12 cellular contexts compared by ENCODE assay signal in genomic region chr10:77909755-77910375, GRCh38. TPM values are rescaled to one million over a fixed set of nuclear protein-coding genes. Genes with fewer than 3 reads are reported as not detected.
DNase-seq lines count a peak whose midpoint lies in the region; ATAC-seq and TF ChIP-seq lines count a peak whose summit lies in the region.
"Had no signal": no experiment of that assay in that cellular context is flagged by ENCODE, and none has a peak within 500 bp of the region (broad histone marks: within the 10 kb centered on the region; RNA-seq: fewer than 3 reads in every experiment).

No MANE protein-coding gene starts in this region.

- H3K27ac ChIP-seq in Peyer's patch (peak overlapping the region in 3 of 4 donors; percentile 66 to 72 (median 72)), esophagus muscularis mucosa (replicated peaks in 1 of 4) (peak overlapping the region in 3 of 4 donors; percentile 9 to 28 (median 23)), osteoblast (ENCODE audit: low read depth, low read length) (peak overlapping the region; percentile 69), suprapubic skin (no peak overlapping the region)
- H3K27ac ChIP-seq: epithelial cell of prostate, SJSA1 had no signal

- WGBS in esophagus muscularis mucosa: 59% methylated on average over 10 of the region's 10 CpGs
- WGBS in suprapubic skin: 50% methylated on average over 10 of the region's 10 CpGs

- TF ChIP-seq EP300 in esophagus muscularis mucosa (IDR thresholded peaks at IDR 0.05): no peak
- no peak for TF ChIP-seq EP300 in suprapubic skin (IDR thresholded peaks at IDR 0.05)

- no peaks in the 10 kb centered on the region for H3K27me3 ChIP-seq in Peyer's patch
- no peaks in the 10 kb centered on the region for H3K27me3 ChIP-seq in esophagus muscularis mucosa
- no peaks in the 10 kb centered on the region for H3K27me3 ChIP-seq in osteoblast (ENCODE audit: insufficient read depth, low read length)
- no peaks in the 10 kb centered on the region for H3K27me3 ChIP-seq in suprapubic skin
- H3K27me3 ChIP-seq: SJSA1 had no signal

- peak overlapping the region; percentile 61 for H3K27ac Mint-ChIP-seq in Calu3 (ENCODE audit: unreplicated experiment)

- no peak overlapping the region for H3K4me3 ChIP-seq in Peyer's patch
- no peak overlapping the region for H3K4me3 ChIP-seq in esophagus muscularis mucosa
- no peak overlapping the region for H3K4me3 ChIP-seq in osteoblast (ENCODE audit: insufficient read depth, low read length)
- no peak overlapping the region for H3K4me3 ChIP-seq in suprapubic skin
- H3K4me3 ChIP-seq: SJSA1 had no signal

- H3K9me3 Mint-ChIP-seq in Calu3 (ENCODE audit: low read depth, unreplicated experiment): no peaks in the 10 kb centered on the region

- TF ChIP-seq POLR2A in Peyer's patch (IDR thresholded peaks at IDR 0.05) (no peak), esophagus muscularis mucosa (IDR thresholded peaks at IDR 0.05; ENCODE audit: low read depth) (no peak), suprapubic skin (IDR thresholded peaks at IDR 0.05) (no peak)

- no peaks in the 10 kb centered on the region for H3K9me3 ChIP-seq in Peyer's patch
- H3K9me3 ChIP-seq in esophagus muscularis mucosa: no peaks in the 10 kb centered on the region
- H3K9me3 ChIP-seq in osteoblast (ENCODE audit: low read depth, low read length): no peaks in the 10 kb centered on the region
- no peaks in the 10 kb centered on the region for H3K9me3 ChIP-seq in suprapubic skin
- H3K9me3 ChIP-seq: SJSA1 had no signal

- no peaks in the 10 kb centered on the region for H3K27me3 Mint-ChIP-seq in Calu3 (ENCODE audit: unreplicated experiment)

- H3K4me1 Mint-ChIP-seq in Calu3 (ENCODE audit: low read depth, unreplicated experiment): peaks cover 63% of the 10 kb centered on the region

- H3K36me3 ChIP-seq in Peyer's patch (no peaks in the 10 kb centered on the region), esophagus muscularis mucosa (no peaks in the 10 kb centered on the region), osteoblast (ENCODE audit: insufficient read depth, low read length) (no peaks in the 10 kb centered on the region), suprapubic skin (no peaks in the 10 kb centered on the region)
- H3K36me3 ChIP-seq: SJSA1 had no signal

- ATAC-seq in HG03565 (IDR thresholded peaks at IDR 0.05; ENCODE audit: unreplicated experiment): no peak

- DNase-seq in Calu3 (peak; percentile 41), Peyer's patch (peak in 2 of 3 donors; percentile 71 to 79), esophagus muscularis mucosa (ENCODE audit: extremely low spot score) (no peak), osteoblast (ENCODE audit: insufficient read length, low spot score, missing footprints) (peak; percentile 92), NCI-H2227 treated with DMSO at 0.1 percent for 48 hours (lab: John Stamatoyannopoulos, UW) (no peak), suprapubic skin (ENCODE audit: low spot score in 2 of 2) (no peak)
- no peak for DNase-seq in stimulated activated naive CD4-positive, alpha-beta T cell treated with Interleukin-2 at 50 U/mL for 16 hours (lab: John Stamatoyannopoulos, UW)
- DNase-seq: midbrain, NCI-H1092 had no signal

- BruUV-seq in Calu3 (replicated peaks; lab: Mats Ljungman, UMichigan): no TSS peak

- no peak for TF ChIP-seq CTCF in Calu3 (IDR thresholded peaks at IDR 0.05; ENCODE audit: unreplicated experiment)
- no peak for TF ChIP-seq CTCF in Peyer's patch (IDR thresholded peaks at IDR 0.05)
- TF ChIP-seq CTCF in esophagus muscularis mucosa (IDR thresholded peaks at IDR 0.05): no peak
- TF ChIP-seq CTCF in osteoblast (IDR thresholded peaks at IDR 0.05; ENCODE audit: extremely low read depth, low read depth, low read length): no peak
- no peak for TF ChIP-seq CTCF in suprapubic skin (IDR thresholded peaks at IDR 0.05)

- peaks cover 67% of the 10 kb centered on the region for H4K20me1 ChIP-seq in osteoblast (ENCODE audit: insufficient read depth, low read length)

- H3K4me3 Mint-ChIP-seq in Calu3 (ENCODE audit: low read depth, unreplicated experiment): peak overlapping the region; percentile 50

- H3K4me1 ChIP-seq in Peyer's patch (peaks cover 0 to 50% (median 4%) of the 10 kb centered on the region in 4 donors), esophagus muscularis mucosa (peaks cover 15 to 92% (median 83%) of the 10 kb centered on the region in 4 donors), osteoblast (ENCODE audit: insufficient read depth, low read length) (peaks cover 28% of the 10 kb centered on the region), suprapubic skin (peaks cover 66% of the 10 kb centered on the region)

- intact Hi-C loops in Calu3 (cut with micrococcal nuclease; ENCODE audit: unreplicated experiment): loop anchor here (5.0 kb wide), 2 partner anchors 52 to 63 kb away; no protein-coding TSS in a partner anchor
- intact Hi-C loops in esophagus muscularis mucosa (cut with DNase I): no loop called here

- peaks cover 11% of the 10 kb centered on the region for H3K36me3 Mint-ChIP-seq in Calu3 (ENCODE audit: insufficient read depth, unreplicated experiment)

- CTCF ChIA-PET in Calu3 (lab: Charles Lee): interaction anchor here (1.6 kb wide), 1 partner anchor 11 kb away, joined by 5 read pairs; no protein-coding TSS in a partner anchor

- peak overlapping the region; percentile 35 for H3K4me2 ChIP-seq in osteoblast (ENCODE audit: insufficient read depth, low read length)

- peaks cover 93% of the 10 kb centered on the region for H3K79me2 ChIP-seq in osteoblast (ENCODE audit: insufficient read depth, low read length)

- no peak overlapping the region for H2AFZ ChIP-seq in osteoblast (ENCODE audit: low read length)

RNA-seq across cellular contexts. Expression of gene DLG5, which starts 16.7 kb away (rescaled TPM):
- total RNA-seq in Calu3 (2022) (46.0 and 51.0 TPM in 2 replicates), Peyer's patch (100 to 1,000 TPM in 1 of 4 donors, 10 to 100 TPM in 3; 40.6 to 134 (median 61.5) TPM), esophagus muscularis mucosa (100 to 1,000 TPM in 1 of 4 donors, 10 to 100 TPM in 3; 55.7 to 120 (median 76.6) TPM), osteoblast (51.4 and 51.6 TPM in 2 replicates), suprapubic skin (100 to 1,000 TPM; 117 to 196 (median 147) TPM)

Comparison
In these comparisons a context has a peak if more than half of its experiments do, and no peak if none do; other contexts are left out.
1. DNase-seq: peak in Calu3 (single experiment), Peyer's patch (2 of 3) and osteoblast (single experiment); none in esophagus muscularis mucosa (single experiment), NCI-H2227 treated with DMSO at 0.1 percent for 48 hours (single experiment), suprapubic skin (0 of 2) and stimulated activated naive CD4-positive, alpha-beta T cell treated with Interleukin-2 at 50 U/mL for 16 hours (single experiment).